8 cellular contexts compared by ENCODE assay signal in the genomic region with DNA sequence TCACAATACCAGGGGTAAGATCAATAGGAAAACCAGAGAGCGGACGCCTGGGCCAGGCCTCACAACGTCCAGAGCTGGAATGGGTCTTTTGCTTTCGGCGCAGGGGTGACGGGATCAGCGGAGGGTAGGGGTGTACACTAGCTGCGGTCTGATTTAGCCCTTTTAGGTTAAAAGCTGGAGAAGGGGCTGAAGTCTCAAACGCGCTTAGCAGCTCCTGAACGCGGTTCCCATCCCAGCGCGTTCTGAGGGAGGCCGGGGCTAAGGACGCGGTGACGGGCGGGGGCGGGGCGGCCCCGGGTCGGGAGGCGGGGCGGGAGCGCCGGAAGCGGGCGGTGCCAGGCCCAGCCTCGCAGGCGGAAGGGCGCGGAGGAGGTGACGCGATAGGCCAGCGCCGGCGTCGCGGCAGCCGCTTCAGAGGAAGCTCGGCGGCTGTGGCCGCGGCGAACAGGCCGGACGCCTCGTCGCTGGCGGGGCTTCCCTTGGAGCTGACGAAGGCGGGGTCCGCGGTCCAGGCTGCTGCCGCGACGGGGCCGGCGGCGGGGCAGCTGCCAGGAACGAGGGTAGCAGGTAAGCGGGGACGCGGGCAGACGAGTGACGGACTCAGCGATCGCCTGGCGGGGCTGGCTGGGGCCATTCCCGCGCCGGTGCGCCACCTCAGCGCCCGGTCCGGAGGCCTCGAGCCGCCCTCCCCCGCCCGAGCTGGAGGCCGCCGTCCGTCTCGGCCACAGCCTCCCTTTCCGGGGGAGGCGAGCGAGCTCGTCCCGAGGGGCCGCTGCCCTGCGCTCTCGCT. TPM values are rescaled to one million over a fixed set of nuclear protein-coding genes. Genes with fewer than 3 reads are reported as not detected.
DNase-seq lines count a peak whose midpoint lies in the region; ATAC-seq and TF ChIP-seq lines count a peak whose summit lies in the region.

A gene with protein sequence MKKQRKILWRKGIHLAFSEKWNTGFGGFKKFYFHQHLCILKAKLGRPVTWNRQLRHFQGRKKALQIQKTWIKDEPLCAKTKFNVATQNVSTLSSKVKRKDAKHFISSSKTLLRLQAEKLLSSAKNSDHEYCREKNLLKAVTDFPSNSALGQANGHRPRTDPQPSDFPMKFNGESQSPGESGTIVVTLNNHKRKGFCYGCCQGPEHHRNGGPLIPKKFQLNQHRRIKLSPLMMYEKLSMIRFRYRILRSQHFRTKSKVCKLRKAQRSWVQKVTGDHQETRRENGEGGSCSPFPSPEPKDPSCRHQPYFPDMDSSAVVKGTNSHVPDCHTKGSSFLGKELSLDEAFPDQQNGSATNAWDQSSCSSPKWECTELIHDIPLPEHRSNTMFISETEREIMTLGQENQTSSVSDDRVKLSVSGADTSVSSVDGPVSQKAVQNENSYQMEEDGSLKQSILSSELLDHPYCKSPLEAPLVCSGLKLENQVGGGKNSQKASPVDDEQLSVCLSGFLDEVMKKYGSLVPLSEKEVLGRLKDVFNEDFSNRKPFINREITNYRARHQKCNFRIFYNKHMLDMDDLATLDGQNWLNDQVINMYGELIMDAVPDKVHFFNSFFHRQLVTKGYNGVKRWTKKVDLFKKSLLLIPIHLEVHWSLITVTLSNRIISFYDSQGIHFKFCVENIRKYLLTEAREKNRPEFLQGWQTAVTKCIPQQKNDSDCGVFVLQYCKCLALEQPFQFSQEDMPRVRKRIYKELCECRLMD (plus strand): TSS at position 414 of the 790 bp plus-strand sequence. CDS start 17,262 bp downstream, outside the sequence.

- H4K20me1 ChIP-seq in fibroblast of lung (ENCODE audit: control insufficient read depth, extremely low read depth, insufficient read depth, low read length): no peaks in the 10 kb centered on the region

- TF ChIP-seq CTCF in RWPE1 (conservative IDR thresholded peaks at IDR 0.05; ENCODE audit: low read depth) (no peak), fibroblast of lung (conservative IDR thresholded peaks at IDR 0.05 in 1 of 2, IDR thresholded peaks at IDR 0.05 in 1 of 2; ENCODE audit: low read depth in 1 of 2, low read length in 2 of 2) (no peak)

- H3K4me3 ChIP-seq in H7 (ENCODE audit: insufficient read depth, low read depth, low read length) (peak within 1 kb of the TSS; percentile 94), fibroblast of lung (replicated peaks in 1 of 4; ENCODE audit: control extremely low read depth in 1 of 4, insufficient read depth in 1 of 4, low read depth in 3 of 4, low read length in 4 of 4) (peak within 1 kb of the TSS; percentile 68 to 95 (median 82))
- H3K4me3 ChIP-seq in naive thymus-derived CD4-positive, alpha-beta T cell (ENCODE audit: low read length): peak within 1 kb of the TSS; percentile 86

- H3K27ac Mint-ChIP-seq in activated T-helper 17 cell treated with anti-CD3 and anti-CD28 coated beads, Interleukin-2, amount 50 U/mL, for 72 hours: peak within 1 kb of the TSS; percentile 96
- peak within 1 kb of the TSS; percentile 90 to 99 (median 95) for H3K27ac Mint-ChIP-seq in naive thymus-derived CD4-positive, alpha-beta T cell
- peak within 1 kb of the TSS; percentile 84 for H3K27ac Mint-ChIP-seq in stimulated activated memory B cell treated with anti-CD40 and anti-IgM and Interleukin-4, amounts not matched to agents 10 μg/mL and 1 μg/mL and 100 μg/mL, for 72 hours

- peaks cover 4% of the 10 kb centered on the region for H3K4me1 Mint-ChIP-seq in activated T-helper 17 cell treated with anti-CD3 and anti-CD28 coated beads, Interleukin-2, amount 50 U/mL, for 72 hours
- H3K4me1 Mint-ChIP-seq in naive thymus-derived CD4-positive, alpha-beta T cell: peaks cover 9 to 42% (median 34%) of the 10 kb centered on the region in 7 donors
- peaks cover 25% of the 10 kb centered on the region for H3K4me1 Mint-ChIP-seq in stimulated activated memory B cell treated with anti-CD40 and anti-IgM and Interleukin-4, amounts not matched to agents 10 μg/mL and 1 μg/mL and 100 μg/mL, for 72 hours

- H3K27me3 Mint-ChIP-seq in activated T-helper 17 cell treated with anti-CD3 and anti-CD28 coated beads, Interleukin-2, amount 50 U/mL, for 72 hours: no peaks in the 10 kb centered on the region
- H3K27me3 Mint-ChIP-seq in naive thymus-derived CD4-positive, alpha-beta T cell: no peaks in the 10 kb centered on the region
- no peaks in the 10 kb centered on the region for H3K27me3 Mint-ChIP-seq in stimulated activated memory B cell treated with anti-CD40 and anti-IgM and Interleukin-4, amounts not matched to agents 10 μg/mL and 1 μg/mL and 100 μg/mL, for 72 hours

- no peaks in the 10 kb centered on the region for H3K4me1 ChIP-seq in fibroblast of lung (ENCODE audit: control insufficient read depth, extremely low read depth, insufficient read depth, low read length)
- peaks cover 13 to 16% of the 10 kb centered on the region in 2 donors for H3K4me1 ChIP-seq in naive thymus-derived CD4-positive, alpha-beta T cell (ENCODE audit: control insufficient read depth in 2 of 2, insufficient read depth in 2 of 2, low read length in 2 of 2)

- H3K4me2 ChIP-seq in fibroblast of lung (ENCODE audit: extremely low read depth, insufficient read depth, low read length): peak within 1 kb of the TSS; percentile 81

- H3K36me3 Mint-ChIP-seq in activated T-helper 17 cell treated with anti-CD3 and anti-CD28 coated beads, Interleukin-2, amount 50 U/mL, for 72 hours (ENCODE audit: low read depth): peaks cover 21% of the 10 kb centered on the region
- H3K36me3 Mint-ChIP-seq in naive thymus-derived CD4-positive, alpha-beta T cell: peaks cover 0 to 2% (median 0%) of the 10 kb centered on the region in 5 donors
- no peaks in the 10 kb centered on the region for H3K36me3 Mint-ChIP-seq in stimulated activated memory B cell treated with anti-CD40 and anti-IgM and Interleukin-4, amounts not matched to agents 10 μg/mL and 1 μg/mL and 100 μg/mL, for 72 hours

- no peaks in the 10 kb centered on the region for H3K9me3 Mint-ChIP-seq in activated T-helper 17 cell treated with anti-CD3 and anti-CD28 coated beads, Interleukin-2, amount 50 U/mL, for 72 hours
- peaks cover 0 to 8% (median 0%) of the 10 kb centered on the region in 11 donors for H3K9me3 Mint-ChIP-seq in naive thymus-derived CD4-positive, alpha-beta T cell
- no peaks in the 10 kb centered on the region for H3K9me3 Mint-ChIP-seq in stimulated activated memory B cell treated with anti-CD40 and anti-IgM and Interleukin-4, amounts not matched to agents 10 μg/mL and 1 μg/mL and 100 μg/mL, for 72 hours

- H2AFZ ChIP-seq in fibroblast of lung (ENCODE audit: low read length): peak within 1 kb of the TSS; percentile 99

- DNase-seq in ELF-1 (ENCODE audit: low read depth, low spot score) (peak; percentile 86), H7 (peak; percentile 98), LoVo (ENCODE audit: low spot score) (peak; percentile 91), RWPE1 (ENCODE audit: low spot score) (peak; percentile 89), fibroblast of lung (ENCODE audit: low read depth in 2 of 2) (peak; percentile 86 to 88)
- peak; percentile 79 to 92 (median 87) for DNase-seq in naive thymus-derived CD4-positive, alpha-beta T cell

- peak within 1 kb of the TSS; percentile 95 for H3K4me3 Mint-ChIP-seq in activated T-helper 17 cell treated with anti-CD3 and anti-CD28 coated beads, Interleukin-2, amount 50 U/mL, for 72 hours
- H3K4me3 Mint-ChIP-seq in naive thymus-derived CD4-positive, alpha-beta T cell: peak within 1 kb of the TSS; percentile 90 to 99 (median 97)
- H3K4me3 Mint-ChIP-seq in stimulated activated memory B cell treated with anti-CD40 and anti-IgM and Interleukin-4, amounts not matched to agents 10 μg/mL and 1 μg/mL and 100 μg/mL, for 72 hours: peak within 1 kb of the TSS; percentile 93

- ATAC-seq in activated T-helper 17 cell treated with anti-CD3 and anti-CD28 coated beads, Interleukin-2, amount 50 U/mL, for 72 hours (replicated peaks): peak; percentile 96
- peak; percentile 99 for ATAC-seq in naive thymus-derived CD4-positive, alpha-beta T cell
- peak; percentile 98 for ATAC-seq in stimulated activated memory B cell treated with anti-CD40 and anti-IgM and Interleukin-4, amounts not matched to agents 10 μg/mL and 1 μg/mL and 100 μg/mL, for 72 hours

- CTCF ChIA-PET in RWPE1 (lab: Yijun Ruan, JAX): interaction anchor here (0.7 to 1.1 kb wide), 3 partner anchors 101 to 408 kb away, joined by 3 read pairs; no protein-coding TSS in a partner anchor
- CTCF ChIA-PET in naive thymus-derived CD4-positive, alpha-beta T cell (lab: Charles Lee): no interaction called here

- POLR2A ChIA-PET in RWPE1 (lab: Yijun Ruan, JAX; ENCODE audit: low non-redundant PET): interaction anchor here (0.6 to 1.1 kb wide), 3 partner anchors 13 to 75 kb away, joined by 3 read pairs; a partner anchor contains a TSS
- POLR2A ChIA-PET in naive thymus-derived CD4-positive, alpha-beta T cell (lab: Charles Lee): interaction anchor here (0.6 to 3.7 kb wide), 10 partner anchors 14 to 300 kb away, joined by 3 to 47 read pairs (median 5); a partner anchor contains a TSS

- peaks cover 47% of the 10 kb centered on the region for H3K79me2 ChIP-seq in fibroblast of lung (ENCODE audit: control insufficient read depth, insufficient read depth, low read length)

- H3K9ac ChIP-seq in fibroblast of lung (ENCODE audit: insufficient read depth, low read length): peak within 1 kb of the TSS; percentile 97

- H3K9me3 ChIP-seq in fibroblast of lung (ENCODE audit: control insufficient read depth, insufficient read depth, low read depth, low read length): no peaks in the 10 kb centered on the region
- H3K9me3 ChIP-seq in naive thymus-derived CD4-positive, alpha-beta T cell (ENCODE audit: control insufficient read depth in 2 of 3, low read length in 3 of 3): no peaks in the 10 kb centered on the region

- H3K27me3 ChIP-seq in H7 (ENCODE audit: control insufficient read depth, insufficient read depth, low read length) (no peaks in the 10 kb centered on the region), fibroblast of lung (ENCODE audit: control insufficient read depth, insufficient read depth, low read length) (no peaks in the 10 kb centered on the region)
- H3K27me3 ChIP-seq in naive thymus-derived CD4-positive, alpha-beta T cell (ENCODE audit: control insufficient read depth in 2 of 2, insufficient read depth in 2 of 2, low read length in 2 of 2): no peaks in the 10 kb centered on the region

- intact Hi-C loops in naive thymus-derived CD4-positive, alpha-beta T cell (cut with micrococcal nuclease): loop anchor here (1.0 to 10.0 kb wide), 12 partner anchors 75 to 580 kb away; a partner anchor contains a TSS

- peak within 1 kb of the TSS; percentile 84 for H3K27ac ChIP-seq in RWPE1
- peak within 1 kb of the TSS; percentile 92 for H3K27ac ChIP-seq in fibroblast of lung (ENCODE audit: insufficient read depth, low read length)
- peak within 1 kb of the TSS; percentile 98 for H3K27ac ChIP-seq in naive thymus-derived CD4-positive, alpha-beta T cell (ENCODE audit: low read depth, low read length)

- H3K36me3 ChIP-seq in H7 (replicated peaks; ENCODE audit: control insufficient read depth, insufficient read depth, low read length) (no peaks in the 10 kb centered on the region), fibroblast of lung (ENCODE audit: control insufficient read depth, insufficient read depth, low read length) (no peaks in the 10 kb centered on the region)
- peaks cover 0 to 6% (median 0%) of the 10 kb centered on the region in 3 experiments for H3K36me3 ChIP-seq in naive thymus-derived CD4-positive, alpha-beta T cell (ENCODE audit: control insufficient read depth in 2 of 3, insufficient read depth in 3 of 3, low read length in 3 of 3)

RNA-seq across cellular contexts. Expression of the gene that starts here (rescaled TPM):
- total RNA-seq in H7 (2014; rRNA removed; shearing (Covaris generic)): 25.3 and 30.2 TPM in 2 replicates
- total RNA-seq in activated T-helper 17 cell treated with anti-CD3 and anti-CD28 coated beads, Interleukin-2, amount 50 U/mL, for 72 hours: 10 to 100 TPM; 29.5 to 37.2 TPM
- total RNA-seq in fibroblast of lung: 41.3 and 43.8 TPM in 2 replicates
- polyA plus RNA-seq in fibroblast of lung: 12.5 and 18.6 TPM in 2 replicates
- polyA plus RNA-seq in fibroblast of lung (2012): 10.0 and 10.7 TPM in 2 replicates
- 20.0 and 25.1 TPM in 2 replicates for polyA minus RNA-seq in fibroblast of lung (ENCODE audit: low replicate concordance)
- 10 to 100 TPM; 40.6 to 59.4 (median 43.1) TPM for total RNA-seq in naive thymus-derived CD4-positive, alpha-beta T cell
- 1 to 10 TPM; 6.8 to 7.5 TPM for polyA plus RNA-seq in naive thymus-derived CD4-positive, alpha-beta T cell

Comparison
In these comparisons a context has a peak if more than half of its experiments do, and no peak if none do; other contexts are left out.
1. Peak in every context shown above with its lines: DNase-seq, ATAC-seq, H3K4me3 ChIP-seq and H3K27ac ChIP-seq.